ENCODE assay signal across 1 cellular context in the genomic region with DNA sequence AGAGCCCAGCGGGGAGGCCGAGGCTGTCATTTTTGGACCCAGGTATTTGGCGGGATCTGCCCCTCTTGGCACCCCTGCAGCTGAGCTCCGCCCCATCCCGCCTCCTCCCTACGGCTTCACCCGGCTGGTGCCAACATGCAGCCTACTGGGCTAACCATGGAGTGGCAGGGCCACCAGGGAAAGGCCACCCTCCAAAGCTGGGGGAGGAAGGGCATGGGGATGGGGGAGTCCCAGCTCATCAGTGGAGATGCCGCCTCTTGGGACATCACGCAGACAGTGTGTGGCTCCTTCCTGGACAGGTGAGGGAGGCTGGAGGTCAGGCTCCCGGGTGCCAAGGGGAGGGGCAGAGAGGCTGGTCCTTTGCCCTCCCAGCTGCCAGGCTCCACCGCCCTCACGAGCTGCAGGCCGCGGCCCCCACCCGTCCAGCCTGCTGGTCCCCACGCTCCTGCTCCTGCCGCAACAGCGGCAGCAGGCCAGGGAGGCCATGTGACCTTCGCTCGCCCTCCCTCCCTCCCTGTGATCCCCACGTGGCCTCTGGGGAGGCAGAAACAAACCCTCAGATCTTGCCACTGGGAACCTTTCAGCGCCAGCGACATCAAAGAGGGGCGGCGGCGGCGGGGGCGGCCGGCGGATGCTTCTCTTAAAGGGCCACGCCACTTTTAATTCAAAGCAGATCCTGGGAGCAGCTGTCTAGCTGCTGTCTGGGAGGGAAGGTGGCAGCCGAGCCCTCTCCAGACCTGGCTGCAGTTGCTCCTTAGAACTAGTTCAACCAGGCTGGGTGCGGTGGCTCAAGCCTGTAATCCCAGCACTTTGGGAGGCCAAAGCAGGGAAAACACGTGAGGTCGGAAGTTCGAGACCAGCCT.
TF ChIP-seq lines count a peak whose summit lies in the region.

No MANE protein-coding gene starts in this region.

TF ChIP-seq in HepG2, 621 proteins besides CTCF, POLR2A, EP300 and RAD21 (continued from another document and continues in another):
- TF ChIP-seq, protein P1, sequence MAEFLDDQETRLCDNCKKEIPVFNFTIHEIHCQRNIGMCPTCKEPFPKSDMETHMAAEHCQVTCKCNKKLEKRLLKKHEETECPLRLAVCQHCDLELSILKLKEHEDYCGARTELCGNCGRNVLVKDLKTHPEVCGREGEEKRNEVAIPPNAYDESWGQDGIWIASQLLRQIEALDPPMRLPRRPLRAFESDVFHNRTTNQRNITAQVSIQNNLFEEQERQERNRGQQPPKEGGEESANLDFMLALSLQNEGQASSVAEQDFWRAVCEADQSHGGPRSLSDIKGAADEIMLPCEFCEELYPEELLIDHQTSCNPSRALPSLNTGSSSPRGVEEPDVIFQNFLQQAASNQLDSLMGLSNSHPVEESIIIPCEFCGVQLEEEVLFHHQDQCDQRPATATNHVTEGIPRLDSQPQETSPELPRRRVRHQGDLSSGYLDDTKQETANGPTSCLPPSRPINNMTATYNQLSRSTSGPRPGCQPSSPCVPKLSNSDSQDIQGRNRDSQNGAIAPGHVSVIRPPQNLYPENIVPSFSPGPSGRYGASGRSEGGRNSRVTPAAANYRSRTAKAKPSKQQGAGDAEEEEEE (CRISPR knock-in tag; IDR thresholded peaks at IDR 0.05; ENCODE audit: borderline replicate concordance) = peak; percentile 80; the same call in 1 of the 2 replicates
- TF ChIP-seq ZNF792 (CRISPR knock-in tag; IDR thresholded peaks at IDR 0.05) (peak; percentile 90; the same call in 1 of the 2 replicates), SP5 (CRISPR knock-in tag; IDR thresholded peaks at IDR 0.05; ENCODE audit: borderline replicate concordance, low read depth) (peak; percentile 98), ZNF383 (CRISPR knock-in tag; IDR thresholded peaks at IDR 0.05; ENCODE audit: borderline replicate concordance) (peak; percentile 55; the same call in 1 of the 2 replicates), HNF4A (CRISPR knock-in tag; IDR thresholded peaks at IDR 0.05) (peak; percentile 81), ZNF432 (CRISPR knock-in tag; IDR thresholded peaks at IDR 0.05; ENCODE audit: borderline replicate concordance) (no peak), HDAC6 (IDR thresholded peaks at IDR 0.05; ENCODE audit: low read depth, low read length) (no peak), MIXL1 (CRISPR knock-in tag; IDR thresholded peaks at IDR 0.05) (peak; percentile 49), NFIB (CRISPR knock-in tag; IDR thresholded peaks at IDR 0.05; ENCODE audit: borderline replicate concordance) (no peak), ZNF549 (CRISPR knock-in tag; IDR thresholded peaks at IDR 0.05) (no peak), ZNF264 (CRISPR knock-in tag; IDR thresholded peaks at IDR 0.05) (peak; percentile 74; the same call in 1 of the 2 replicates), ZNF230 (CRISPR knock-in tag; IDR thresholded peaks at IDR 0.05) (0 out of 2 replicates have a peak, but pooled peaks have one; percentile 80), RORA (CRISPR knock-in tag; IDR thresholded peaks at IDR 0.05) (no peak)
- TF ChIP-seq, protein P2, sequence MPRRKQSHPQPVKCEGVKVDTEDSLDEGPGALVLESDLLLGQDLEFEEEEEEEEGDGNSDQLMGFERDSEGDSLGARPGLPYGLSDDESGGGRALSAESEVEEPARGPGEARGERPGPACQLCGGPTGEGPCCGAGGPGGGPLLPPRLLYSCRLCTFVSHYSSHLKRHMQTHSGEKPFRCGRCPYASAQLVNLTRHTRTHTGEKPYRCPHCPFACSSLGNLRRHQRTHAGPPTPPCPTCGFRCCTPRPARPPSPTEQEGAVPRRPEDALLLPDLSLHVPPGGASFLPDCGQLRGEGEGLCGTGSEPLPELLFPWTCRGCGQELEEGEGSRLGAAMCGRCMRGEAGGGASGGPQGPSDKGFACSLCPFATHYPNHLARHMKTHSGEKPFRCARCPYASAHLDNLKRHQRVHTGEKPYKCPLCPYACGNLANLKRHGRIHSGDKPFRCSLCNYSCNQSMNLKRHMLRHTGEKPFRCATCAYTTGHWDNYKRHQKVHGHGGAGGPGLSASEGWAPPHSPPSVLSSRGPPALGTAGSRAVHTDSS (CRISPR knock-in tag; conservative IDR thresholded peaks at IDR 0.05) = 0 out of 2 replicates have a peak, but pooled peaks have one; percentile 9
- TF ChIP-seq, protein P3, sequence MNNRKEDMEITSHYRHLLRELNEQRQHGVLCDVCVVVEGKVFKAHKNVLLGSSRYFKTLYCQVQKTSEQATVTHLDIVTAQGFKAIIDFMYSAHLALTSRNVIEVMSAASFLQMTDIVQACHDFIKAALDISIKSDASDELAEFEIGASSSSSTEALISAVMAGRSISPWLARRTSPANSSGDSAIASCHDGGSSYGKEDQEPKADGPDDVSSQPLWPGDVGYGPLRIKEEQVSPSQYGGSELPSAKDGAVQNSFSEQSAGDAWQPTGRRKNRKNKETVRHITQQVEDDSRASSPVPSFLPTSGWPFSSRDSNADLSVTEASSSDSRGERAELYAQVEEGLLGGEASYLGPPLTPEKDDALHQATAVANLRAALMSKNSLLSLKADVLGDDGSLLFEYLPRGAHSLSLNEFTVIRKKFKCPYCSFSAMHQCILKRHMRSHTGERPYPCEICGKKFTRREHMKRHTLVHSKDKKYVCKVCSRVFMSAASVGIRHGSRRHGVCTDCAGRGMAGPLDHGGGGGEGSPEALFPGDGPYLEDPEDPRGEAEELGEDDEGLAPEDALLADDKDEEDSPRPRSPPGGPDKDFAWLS (CRISPR knock-in tag; IDR thresholded peaks at IDR 0.05; ENCODE audit: borderline replicate concordance) = 0 out of 2 replicates have a peak, but pooled peaks have one; percentile 75
- TF ChIP-seq, protein P4, sequence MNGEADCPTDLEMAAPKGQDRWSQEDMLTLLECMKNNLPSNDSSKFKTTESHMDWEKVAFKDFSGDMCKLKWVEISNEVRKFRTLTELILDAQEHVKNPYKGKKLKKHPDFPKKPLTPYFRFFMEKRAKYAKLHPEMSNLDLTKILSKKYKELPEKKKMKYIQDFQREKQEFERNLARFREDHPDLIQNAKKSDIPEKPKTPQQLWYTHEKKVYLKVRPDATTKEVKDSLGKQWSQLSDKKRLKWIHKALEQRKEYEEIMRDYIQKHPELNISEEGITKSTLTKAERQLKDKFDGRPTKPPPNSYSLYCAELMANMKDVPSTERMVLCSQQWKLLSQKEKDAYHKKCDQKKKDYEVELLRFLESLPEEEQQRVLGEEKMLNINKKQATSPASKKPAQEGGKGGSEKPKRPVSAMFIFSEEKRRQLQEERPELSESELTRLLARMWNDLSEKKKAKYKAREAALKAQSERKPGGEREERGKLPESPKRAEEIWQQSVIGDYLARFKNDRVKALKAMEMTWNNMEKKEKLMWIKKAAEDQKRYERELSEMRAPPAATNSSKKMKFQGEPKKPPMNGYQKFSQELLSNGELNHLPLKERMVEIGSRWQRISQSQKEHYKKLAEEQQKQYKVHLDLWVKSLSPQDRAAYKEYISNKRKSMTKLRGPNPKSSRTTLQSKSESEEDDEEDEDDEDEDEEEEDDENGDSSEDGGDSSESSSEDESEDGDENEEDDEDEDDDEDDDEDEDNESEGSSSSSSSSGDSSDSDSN (CRISPR knock-in tag; IDR thresholded peaks at IDR 0.05) = peak; percentile 88
- TF ChIP-seq, protein P5, sequence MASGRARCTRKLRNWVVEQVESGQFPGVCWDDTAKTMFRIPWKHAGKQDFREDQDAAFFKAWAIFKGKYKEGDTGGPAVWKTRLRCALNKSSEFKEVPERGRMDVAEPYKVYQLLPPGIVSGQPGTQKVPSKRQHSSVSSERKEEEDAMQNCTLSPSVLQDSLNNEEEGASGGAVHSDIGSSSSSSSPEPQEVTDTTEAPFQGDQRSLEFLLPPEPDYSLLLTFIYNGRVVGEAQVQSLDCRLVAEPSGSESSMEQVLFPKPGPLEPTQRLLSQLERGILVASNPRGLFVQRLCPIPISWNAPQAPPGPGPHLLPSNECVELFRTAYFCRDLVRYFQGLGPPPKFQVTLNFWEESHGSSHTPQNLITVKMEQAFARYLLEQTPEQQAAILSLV (CRISPR knock-in tag; IDR thresholded peaks at IDR 0.05; ENCODE audit: borderline replicate concordance) = peak; percentile 67; the same call in 1 of the 2 replicates
- TF ChIP-seq, protein P6, sequence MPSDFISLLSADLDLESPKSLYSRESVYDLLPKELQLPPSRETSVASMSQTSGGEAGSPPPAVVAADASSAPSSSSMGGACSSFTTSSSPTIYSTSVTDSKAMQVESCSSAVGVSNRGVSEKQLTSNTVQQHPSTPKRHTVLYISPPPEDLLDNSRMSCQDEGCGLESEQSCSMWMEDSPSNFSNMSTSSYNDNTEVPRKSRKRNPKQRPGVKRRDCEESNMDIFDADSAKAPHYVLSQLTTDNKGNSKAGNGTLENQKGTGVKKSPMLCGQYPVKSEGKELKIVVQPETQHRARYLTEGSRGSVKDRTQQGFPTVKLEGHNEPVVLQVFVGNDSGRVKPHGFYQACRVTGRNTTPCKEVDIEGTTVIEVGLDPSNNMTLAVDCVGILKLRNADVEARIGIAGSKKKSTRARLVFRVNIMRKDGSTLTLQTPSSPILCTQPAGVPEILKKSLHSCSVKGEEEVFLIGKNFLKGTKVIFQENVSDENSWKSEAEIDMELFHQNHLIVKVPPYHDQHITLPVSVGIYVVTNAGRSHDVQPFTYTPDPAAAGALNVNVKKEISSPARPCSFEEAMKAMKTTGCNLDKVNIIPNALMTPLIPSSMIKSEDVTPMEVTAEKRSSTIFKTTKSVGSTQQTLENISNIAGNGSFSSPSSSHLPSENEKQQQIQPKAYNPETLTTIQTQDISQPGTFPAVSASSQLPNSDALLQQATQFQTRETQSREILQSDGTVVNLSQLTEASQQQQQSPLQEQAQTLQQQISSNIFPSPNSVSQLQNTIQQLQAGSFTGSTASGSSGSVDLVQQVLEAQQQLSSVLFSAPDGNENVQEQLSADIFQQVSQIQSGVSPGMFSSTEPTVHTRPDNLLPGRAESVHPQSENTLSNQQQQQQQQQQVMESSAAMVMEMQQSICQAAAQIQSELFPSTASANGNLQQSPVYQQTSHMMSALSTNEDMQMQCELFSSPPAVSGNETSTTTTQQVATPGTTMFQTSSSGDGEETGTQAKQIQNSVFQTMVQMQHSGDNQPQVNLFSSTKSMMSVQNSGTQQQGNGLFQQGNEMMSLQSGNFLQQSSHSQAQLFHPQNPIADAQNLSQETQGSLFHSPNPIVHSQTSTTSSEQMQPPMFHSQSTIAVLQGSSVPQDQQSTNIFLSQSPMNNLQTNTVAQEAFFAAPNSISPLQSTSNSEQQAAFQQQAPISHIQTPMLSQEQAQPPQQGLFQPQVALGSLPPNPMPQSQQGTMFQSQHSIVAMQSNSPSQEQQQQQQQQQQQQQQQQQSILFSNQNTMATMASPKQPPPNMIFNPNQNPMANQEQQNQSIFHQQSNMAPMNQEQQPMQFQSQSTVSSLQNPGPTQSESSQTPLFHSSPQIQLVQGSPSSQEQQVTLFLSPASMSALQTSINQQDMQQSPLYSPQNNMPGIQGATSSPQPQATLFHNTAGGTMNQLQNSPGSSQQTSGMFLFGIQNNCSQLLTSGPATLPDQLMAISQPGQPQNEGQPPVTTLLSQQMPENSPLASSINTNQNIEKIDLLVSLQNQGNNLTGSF (CRISPR knock-in tag; IDR thresholded peaks at IDR 0.05) = no peak; the same call in 1 of the 2 replicates
- TF ChIP-seq, protein P7, sequence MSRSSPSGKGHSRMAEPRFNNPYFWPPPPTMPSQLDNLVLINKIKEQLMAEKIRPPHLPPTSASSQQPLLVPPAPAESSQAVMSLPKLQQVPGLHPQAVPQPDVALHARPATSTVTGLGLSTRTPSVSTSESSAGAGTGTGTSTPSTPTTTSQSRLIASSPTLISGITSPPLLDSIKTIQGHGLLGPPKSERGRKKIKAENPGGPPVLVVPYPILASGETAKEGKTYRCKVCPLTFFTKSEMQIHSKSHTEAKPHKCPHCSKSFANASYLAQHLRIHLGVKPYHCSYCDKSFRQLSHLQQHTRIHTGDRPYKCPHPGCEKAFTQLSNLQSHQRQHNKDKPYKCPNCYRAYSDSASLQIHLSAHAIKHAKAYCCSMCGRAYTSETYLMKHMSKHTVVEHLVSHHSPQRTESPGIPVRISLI (CRISPR knock-in tag; IDR thresholded peaks at IDR 0.05; ENCODE audit: borderline replicate concordance) = peak; percentile 75; the same call in 1 of the 2 replicates
- TF ChIP-seq, protein P8, sequence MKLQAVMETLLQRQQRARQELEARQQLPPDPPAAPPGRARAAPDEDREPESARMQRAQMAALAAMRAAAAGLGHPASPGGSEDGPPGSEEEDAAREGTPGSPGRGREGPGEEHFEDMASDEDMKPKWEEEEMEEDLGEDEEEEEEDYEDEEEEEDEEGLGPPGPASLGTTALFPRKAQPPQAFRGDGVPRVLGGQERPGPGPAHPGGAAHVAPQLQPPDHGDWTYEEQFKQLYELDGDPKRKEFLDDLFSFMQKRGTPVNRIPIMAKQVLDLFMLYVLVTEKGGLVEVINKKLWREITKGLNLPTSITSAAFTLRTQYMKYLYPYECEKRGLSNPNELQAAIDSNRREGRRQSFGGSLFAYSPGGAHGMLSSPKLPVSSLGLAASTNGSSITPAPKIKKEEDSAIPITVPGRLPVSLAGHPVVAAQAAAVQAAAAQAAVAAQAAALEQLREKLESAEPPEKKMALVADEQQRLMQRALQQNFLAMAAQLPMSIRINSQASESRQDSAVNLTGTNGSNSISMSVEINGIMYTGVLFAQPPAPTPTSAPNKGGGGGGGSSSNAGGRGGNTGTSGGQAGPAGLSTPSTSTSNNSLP (IDR thresholded peaks at IDR 0.05; ENCODE audit: low read depth, low read length) = peak; percentile 36; the same call in 1 of the 2 replicates
- TF ChIP-seq, protein P9, sequence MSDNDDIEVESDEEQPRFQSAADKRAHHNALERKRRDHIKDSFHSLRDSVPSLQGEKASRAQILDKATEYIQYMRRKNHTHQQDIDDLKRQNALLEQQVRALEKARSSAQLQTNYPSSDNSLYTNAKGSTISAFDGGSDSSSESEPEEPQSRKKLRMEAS (IDR thresholded peaks at IDR 0.05) = peak; percentile 99
- TF ChIP-seq, protein P10, sequence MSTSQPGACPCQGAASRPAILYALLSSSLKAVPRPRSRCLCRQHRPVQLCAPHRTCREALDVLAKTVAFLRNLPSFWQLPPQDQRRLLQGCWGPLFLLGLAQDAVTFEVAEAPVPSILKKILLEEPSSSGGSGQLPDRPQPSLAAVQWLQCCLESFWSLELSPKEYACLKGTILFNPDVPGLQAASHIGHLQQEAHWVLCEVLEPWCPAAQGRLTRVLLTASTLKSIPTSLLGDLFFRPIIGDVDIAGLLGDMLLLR (CRISPR knock-in tag; IDR thresholded peaks at IDR 0.05) = peak; percentile 93
- TF ChIP-seq, protein P11, sequence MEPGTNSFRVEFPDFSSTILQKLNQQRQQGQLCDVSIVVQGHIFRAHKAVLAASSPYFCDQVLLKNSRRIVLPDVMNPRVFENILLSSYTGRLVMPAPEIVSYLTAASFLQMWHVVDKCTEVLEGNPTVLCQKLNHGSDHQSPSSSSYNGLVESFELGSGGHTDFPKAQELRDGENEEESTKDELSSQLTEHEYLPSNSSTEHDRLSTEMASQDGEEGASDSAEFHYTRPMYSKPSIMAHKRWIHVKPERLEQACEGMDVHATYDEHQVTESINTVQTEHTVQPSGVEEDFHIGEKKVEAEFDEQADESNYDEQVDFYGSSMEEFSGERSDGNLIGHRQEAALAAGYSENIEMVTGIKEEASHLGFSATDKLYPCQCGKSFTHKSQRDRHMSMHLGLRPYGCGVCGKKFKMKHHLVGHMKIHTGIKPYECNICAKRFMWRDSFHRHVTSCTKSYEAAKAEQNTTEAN (CRISPR knock-in tag; conservative IDR thresholded peaks at IDR 0.05) = peak; percentile 81; the same call in 1 of the 2 replicates
